ENCODE assay signal across 1 cellular context in the genomic region with DNA sequence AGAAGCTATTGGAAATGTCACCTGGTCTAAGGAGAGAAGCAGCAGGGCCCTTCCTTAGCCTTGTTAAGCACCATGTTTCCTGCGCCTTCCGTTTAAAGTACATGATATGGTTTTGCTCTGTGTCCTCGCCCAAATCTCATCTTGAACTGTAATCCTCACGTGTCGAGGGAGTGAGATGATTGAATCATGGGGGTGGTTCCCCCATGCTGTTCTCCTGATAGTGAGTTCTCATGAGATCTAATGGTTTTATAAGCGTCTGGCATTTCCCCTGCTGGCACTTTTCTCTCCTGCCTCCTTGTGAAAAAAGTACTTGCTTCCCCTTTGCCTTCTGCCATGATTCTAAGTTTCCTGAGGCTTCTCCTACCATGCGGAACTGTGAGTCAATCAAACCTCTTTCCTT.
TF ChIP-seq lines count a peak whose summit lies in the region.

No MANE protein-coding gene starts in this region.

TF ChIP-seq in SK-N-SH, 30 proteins besides CTCF, POLR2A, EP300 and RAD21 (continued from another document):
- TF ChIP-seq NRF1 (IDR thresholded peaks at IDR 0.05; ENCODE audit: low read depth, low read length) (no peak), JUND (IDR thresholded peaks at IDR 0.05) (no peak), GATA2 (CRISPR knock-in tag; IDR thresholded peaks at IDR 0.05) (no peak), NFIC (IDR thresholded peaks at IDR 0.05; ENCODE audit: borderline replicate concordance) (no peak), FOXJ3 (CRISPR knock-in tag; IDR thresholded peaks at IDR 0.05) (no peak), TAF1 (IDR thresholded peaks at IDR 0.05; ENCODE audit: borderline replicate concordance, low read depth, low read length) (no peak), TCF12 (IDR thresholded peaks at IDR 0.05) (no peak), MEF2A (IDR thresholded peaks at IDR 0.05; ENCODE audit: borderline replicate concordance, low read depth) (no peak)
- TF ChIP-seq, protein P1, sequence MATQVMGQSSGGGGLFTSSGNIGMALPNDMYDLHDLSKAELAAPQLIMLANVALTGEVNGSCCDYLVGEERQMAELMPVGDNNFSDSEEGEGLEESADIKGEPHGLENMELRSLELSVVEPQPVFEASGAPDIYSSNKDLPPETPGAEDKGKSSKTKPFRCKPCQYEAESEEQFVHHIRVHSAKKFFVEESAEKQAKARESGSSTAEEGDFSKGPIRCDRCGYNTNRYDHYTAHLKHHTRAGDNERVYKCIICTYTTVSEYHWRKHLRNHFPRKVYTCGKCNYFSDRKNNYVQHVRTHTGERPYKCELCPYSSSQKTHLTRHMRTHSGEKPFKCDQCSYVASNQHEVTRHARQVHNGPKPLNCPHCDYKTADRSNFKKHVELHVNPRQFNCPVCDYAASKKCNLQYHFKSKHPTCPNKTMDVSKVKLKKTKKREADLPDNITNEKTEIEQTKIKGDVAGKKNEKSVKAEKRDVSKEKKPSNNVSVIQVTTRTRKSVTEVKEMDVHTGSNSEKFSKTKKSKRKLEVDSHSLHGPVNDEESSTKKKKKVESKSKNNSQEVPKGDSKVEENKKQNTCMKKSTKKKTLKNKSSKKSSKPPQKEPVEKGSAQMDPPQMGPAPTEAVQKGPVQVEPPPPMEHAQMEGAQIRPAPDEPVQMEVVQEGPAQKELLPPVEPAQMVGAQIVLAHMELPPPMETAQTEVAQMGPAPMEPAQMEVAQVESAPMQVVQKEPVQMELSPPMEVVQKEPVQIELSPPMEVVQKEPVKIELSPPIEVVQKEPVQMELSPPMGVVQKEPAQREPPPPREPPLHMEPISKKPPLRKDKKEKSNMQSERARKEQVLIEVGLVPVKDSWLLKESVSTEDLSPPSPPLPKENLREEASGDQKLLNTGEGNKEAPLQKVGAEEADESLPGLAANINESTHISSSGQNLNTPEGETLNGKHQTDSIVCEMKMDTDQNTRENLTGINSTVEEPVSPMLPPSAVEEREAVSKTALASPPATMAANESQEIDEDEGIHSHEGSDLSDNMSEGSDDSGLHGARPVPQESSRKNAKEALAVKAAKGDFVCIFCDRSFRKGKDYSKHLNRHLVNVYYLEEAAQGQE (IDR thresholded peaks at IDR 0.05; ENCODE audit: low read depth, low read length) = no peak
- TF ChIP-seq, protein P2, sequence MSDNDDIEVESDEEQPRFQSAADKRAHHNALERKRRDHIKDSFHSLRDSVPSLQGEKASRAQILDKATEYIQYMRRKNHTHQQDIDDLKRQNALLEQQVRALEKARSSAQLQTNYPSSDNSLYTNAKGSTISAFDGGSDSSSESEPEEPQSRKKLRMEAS (IDR thresholded peaks at IDR 0.05; ENCODE audit: low read depth) = no peak
TF ChIP-seq in SK-N-SH: peak in this region for 0.
